1 cellular context compared by ENCODE assay signal in the genomic region with DNA sequence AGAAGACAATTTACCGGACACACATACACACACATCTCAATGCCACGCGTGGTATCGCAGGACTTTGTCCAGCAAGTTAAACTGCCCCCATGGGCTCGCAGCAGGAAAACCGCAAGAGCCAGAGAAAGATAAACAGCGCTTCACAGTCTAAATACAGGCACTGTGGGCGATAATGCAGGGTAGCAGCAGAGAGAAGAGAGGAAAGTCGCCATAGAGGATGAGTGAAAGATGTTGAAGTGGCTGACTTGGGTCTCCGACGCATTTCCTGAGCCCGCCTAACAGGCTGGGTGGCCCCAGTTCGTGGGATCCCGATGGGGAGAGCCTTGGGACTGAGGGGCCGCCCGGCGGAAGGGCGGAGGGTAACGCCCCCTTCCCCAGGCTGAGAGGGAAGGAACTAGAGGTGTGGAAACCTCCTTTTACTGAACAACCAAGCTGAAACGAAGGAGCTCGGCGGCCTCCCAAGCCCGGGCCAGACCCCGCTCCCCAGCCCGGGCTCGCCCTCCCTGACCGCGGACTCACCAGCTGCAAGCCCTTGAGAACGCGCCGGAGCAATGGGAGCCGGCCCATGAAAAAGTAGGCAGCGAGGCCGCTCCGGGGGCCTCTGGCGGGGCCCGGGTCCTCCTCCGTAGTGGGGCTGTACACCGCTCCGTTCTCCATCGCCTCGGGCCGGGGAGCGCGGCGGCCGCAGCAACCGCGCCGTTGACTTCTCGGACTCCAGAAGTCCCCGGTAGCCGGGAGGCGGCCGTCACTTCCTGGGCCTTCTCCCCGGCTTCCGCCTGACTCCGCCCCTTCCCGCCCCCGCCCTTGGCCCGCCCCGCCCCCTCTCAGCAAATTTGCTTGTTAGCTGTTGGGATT.
TF ChIP-seq lines count a peak whose summit lies in the region.

A gene with protein sequence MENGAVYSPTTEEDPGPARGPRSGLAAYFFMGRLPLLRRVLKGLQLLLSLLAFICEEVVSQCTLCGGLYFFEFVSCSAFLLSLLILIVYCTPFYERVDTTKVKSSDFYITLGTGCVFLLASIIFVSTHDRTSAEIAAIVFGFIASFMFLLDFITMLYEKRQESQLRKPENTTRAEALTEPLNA (minus strand): TSS at position 764 of the 855 bp plus-strand sequence. CDS start 107 bp downstream, at position 657.

TF ChIP-seq in K562, 482 proteins besides CTCF, POLR2A, EP300 and RAD21 (continued from another document and continues in another):
- TF ChIP-seq ILK (tag; IDR thresholded peaks at IDR 0.05; ENCODE audit: borderline replicate concordance, low read depth): no peak
- TF ChIP-seq CREB1 (IDR thresholded peaks at IDR 0.05): peak; percentile 34; the same call in 1 of the 2 replicates
- TF ChIP-seq CREB1 (CRISPR knock-in tag; IDR thresholded peaks at IDR 0.05): no peak
- TF ChIP-seq, protein P1, sequence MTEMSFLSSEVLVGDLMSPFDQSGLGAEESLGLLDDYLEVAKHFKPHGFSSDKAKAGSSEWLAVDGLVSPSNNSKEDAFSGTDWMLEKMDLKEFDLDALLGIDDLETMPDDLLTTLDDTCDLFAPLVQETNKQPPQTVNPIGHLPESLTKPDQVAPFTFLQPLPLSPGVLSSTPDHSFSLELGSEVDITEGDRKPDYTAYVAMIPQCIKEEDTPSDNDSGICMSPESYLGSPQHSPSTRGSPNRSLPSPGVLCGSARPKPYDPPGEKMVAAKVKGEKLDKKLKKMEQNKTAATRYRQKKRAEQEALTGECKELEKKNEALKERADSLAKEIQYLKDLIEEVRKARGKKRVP (CRISPR knock-in tag; IDR thresholded peaks at IDR 0.05): no peak
- TF ChIP-seq ZNF445 (CRISPR knock-in tag; IDR thresholded peaks at IDR 0.05; ENCODE audit: low read depth): no peak
- TF ChIP-seq, protein P2, sequence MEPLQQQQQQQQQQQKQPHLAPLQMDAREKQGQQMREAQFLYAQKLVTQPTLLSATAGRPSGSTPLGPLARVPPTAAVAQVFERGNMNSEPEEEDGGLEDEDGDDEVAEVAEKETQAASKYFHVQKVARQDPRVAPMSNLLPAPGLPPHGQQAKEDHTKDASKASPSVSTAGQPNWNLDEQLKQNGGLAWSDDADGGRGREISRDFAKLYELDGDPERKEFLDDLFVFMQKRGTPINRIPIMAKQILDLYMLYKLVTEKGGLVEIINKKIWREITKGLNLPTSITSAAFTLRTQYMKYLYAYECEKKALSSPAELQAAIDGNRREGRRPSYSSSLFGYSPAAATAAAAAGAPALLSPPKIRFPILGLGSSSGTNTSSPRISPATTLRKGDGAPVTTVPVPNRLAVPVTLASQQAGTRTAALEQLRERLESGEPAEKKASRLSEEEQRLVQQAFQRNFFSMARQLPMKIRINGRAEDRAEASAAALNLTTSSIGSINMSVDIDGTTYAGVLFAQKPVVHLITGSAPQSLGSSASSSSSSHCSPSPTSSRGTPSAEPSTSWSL (CRISPR knock-in tag; IDR thresholded peaks at IDR 0.05; ENCODE audit: borderline replicate concordance): no peak
- TF ChIP-seq JUND (IDR thresholded peaks at IDR 0.05; ENCODE audit: borderline replicate concordance, low read depth, low read length): 0 out of 2 replicates have a peak, but pooled peaks have one; percentile 22
- no peak; the same call in 2 of the 3 replicates for TF ChIP-seq JUND (tag; IDR thresholded peaks at IDR 0.05; ENCODE audit: borderline replicate concordance, low read depth, low read length)
- no peak for TF ChIP-seq MTF1 (CRISPR knock-in tag; IDR thresholded peaks at IDR 0.05; ENCODE audit: borderline replicate concordance)
- TF ChIP-seq ZNF121 (CRISPR knock-in tag; conservative IDR thresholded peaks at IDR 0.05): no peak
- peak; percentile 82 for TF ChIP-seq RNF2 (IDR thresholded peaks at IDR 0.05)
- TF ChIP-seq ILF3 (IDR thresholded peaks at IDR 0.05; ENCODE audit: borderline replicate concordance): no peak
- TF ChIP-seq, protein P3, sequence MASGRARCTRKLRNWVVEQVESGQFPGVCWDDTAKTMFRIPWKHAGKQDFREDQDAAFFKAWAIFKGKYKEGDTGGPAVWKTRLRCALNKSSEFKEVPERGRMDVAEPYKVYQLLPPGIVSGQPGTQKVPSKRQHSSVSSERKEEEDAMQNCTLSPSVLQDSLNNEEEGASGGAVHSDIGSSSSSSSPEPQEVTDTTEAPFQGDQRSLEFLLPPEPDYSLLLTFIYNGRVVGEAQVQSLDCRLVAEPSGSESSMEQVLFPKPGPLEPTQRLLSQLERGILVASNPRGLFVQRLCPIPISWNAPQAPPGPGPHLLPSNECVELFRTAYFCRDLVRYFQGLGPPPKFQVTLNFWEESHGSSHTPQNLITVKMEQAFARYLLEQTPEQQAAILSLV (tag; IDR thresholded peaks at IDR 0.05): no peak
- no peak for TF ChIP-seq SREBF2 (CRISPR knock-in tag; IDR thresholded peaks at IDR 0.05)
- peak; percentile 66; the same call in 1 of the 2 replicates for TF ChIP-seq NFIC (IDR thresholded peaks at IDR 0.05)
- TF ChIP-seq, protein P4, sequence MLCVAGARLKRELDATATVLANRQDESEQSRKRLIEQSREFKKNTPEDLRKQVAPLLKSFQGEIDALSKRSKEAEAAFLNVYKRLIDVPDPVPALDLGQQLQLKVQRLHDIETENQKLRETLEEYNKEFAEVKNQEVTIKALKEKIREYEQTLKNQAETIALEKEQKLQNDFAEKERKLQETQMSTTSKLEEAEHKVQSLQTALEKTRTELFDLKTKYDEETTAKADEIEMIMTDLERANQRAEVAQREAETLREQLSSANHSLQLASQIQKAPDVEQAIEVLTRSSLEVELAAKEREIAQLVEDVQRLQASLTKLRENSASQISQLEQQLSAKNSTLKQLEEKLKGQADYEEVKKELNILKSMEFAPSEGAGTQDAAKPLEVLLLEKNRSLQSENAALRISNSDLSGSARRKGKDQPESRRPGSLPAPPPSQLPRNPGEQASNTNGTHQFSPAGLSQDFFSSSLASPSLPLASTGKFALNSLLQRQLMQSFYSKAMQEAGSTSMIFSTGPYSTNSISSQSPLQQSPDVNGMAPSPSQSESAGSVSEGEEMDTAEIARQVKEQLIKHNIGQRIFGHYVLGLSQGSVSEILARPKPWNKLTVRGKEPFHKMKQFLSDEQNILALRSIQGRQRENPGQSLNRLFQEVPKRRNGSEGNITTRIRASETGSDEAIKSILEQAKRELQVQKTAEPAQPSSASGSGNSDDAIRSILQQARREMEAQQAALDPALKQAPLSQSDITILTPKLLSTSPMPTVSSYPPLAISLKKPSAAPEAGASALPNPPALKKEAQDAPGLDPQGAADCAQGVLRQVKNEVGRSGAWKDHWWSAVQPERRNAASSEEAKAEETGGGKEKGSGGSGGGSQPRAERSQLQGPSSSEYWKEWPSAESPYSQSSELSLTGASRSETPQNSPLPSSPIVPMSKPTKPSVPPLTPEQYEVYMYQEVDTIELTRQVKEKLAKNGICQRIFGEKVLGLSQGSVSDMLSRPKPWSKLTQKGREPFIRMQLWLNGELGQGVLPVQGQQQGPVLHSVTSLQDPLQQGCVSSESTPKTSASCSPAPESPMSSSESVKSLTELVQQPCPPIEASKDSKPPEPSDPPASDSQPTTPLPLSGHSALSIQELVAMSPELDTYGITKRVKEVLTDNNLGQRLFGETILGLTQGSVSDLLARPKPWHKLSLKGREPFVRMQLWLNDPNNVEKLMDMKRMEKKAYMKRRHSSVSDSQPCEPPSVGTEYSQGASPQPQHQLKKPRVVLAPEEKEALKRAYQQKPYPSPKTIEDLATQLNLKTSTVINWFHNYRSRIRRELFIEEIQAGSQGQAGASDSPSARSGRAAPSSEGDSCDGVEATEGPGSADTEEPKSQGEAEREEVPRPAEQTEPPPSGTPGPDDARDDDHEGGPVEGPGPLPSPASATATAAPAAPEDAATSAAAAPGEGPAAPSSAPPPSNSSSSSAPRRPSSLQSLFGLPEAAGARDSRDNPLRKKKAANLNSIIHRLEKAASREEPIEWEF (CRISPR knock-in tag; IDR thresholded peaks at IDR 0.05): no peak
- peak; percentile 71 for TF ChIP-seq CREM (IDR thresholded peaks at IDR 0.05; ENCODE audit: low read depth)
- TF ChIP-seq, protein P5, sequence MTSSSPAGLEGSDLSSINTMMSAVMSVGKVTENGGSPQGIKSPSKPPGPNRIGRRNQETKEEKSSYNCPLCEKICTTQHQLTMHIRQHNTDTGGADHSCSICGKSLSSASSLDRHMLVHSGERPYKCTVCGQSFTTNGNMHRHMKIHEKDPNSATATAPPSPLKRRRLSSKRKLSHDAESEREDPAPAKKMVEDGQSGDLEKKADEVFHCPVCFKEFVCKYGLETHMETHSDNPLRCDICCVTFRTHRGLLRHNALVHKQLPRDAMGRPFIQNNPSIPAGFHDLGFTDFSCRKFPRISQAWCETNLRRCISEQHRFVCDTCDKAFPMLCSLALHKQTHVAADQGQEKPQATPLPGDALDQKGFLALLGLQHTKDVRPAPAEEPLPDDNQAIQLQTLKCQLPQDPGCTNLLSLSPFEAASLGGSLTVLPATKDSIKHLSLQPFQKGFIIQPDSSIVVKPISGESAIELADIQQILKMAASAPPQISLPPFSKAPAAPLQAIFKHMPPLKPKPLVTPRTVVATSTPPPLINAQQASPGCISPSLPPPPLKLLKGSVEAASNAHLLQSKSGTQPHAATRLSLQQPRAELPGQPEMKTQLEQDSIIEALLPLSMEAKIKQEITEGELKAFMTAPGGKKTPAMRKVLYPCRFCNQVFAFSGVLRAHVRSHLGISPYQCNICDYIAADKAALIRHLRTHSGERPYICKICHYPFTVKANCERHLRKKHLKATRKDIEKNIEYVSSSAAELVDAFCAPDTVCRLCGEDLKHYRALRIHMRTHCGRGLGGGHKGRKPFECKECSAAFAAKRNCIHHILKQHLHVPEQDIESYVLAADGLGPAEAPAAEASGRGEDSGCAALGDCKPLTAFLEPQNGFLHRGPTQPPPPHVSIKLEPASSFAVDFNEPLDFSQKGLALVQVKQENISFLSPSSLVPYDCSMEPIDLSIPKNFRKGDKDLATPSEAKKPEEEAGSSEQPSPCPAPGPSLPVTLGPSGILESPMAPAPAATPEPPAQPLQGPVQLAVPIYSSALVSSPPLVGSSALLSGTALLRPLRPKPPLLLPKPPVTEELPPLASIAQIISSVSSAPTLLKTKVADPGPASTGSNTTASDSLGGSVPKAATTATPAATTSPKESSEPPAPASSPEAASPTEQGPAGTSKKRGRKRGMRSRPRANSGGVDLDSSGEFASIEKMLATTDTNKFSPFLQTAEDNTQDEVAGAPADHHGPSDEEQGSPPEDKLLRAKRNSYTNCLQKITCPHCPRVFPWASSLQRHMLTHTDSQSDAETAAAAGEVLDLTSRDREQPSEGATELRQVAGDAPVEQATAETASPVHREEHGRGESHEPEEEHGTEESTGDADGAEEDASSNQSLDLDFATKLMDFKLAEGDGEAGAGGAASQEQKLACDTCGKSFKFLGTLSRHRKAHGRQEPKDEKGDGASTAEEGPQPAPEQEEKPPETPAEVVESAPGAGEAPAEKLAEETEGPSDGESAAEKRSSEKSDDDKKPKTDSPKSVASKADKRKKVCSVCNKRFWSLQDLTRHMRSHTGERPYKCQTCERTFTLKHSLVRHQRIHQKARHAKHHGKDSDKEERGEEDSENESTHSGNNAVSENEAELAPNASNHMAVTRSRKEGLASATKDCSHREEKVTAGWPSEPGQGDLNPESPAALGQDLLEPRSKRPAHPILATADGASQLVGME (CRISPR knock-in tag; IDR thresholded peaks at IDR 0.05): no peak
- TF ChIP-seq NCOA1 (IDR thresholded peaks at IDR 0.05; ENCODE audit: low read depth): peak; percentile 70
- TF ChIP-seq SP1 (CRISPR knock-in tag; IDR thresholded peaks at IDR 0.05): 0 out of 2 replicates have a peak, but pooled peaks have one; percentile 43
- no peak for TF ChIP-seq E2F3 (CRISPR knock-in tag; IDR thresholded peaks at IDR 0.05)
- TF ChIP-seq COPS2 (conservative IDR thresholded peaks at IDR 0.05): no peak
- TF ChIP-seq ARNT (IDR thresholded peaks at IDR 0.05): peak; percentile 60 to 66; a peak in 2 of 4 replicates
- TF ChIP-seq ZNF316 (IDR thresholded peaks at IDR 0.05): no peak
- TF ChIP-seq, protein P6, sequence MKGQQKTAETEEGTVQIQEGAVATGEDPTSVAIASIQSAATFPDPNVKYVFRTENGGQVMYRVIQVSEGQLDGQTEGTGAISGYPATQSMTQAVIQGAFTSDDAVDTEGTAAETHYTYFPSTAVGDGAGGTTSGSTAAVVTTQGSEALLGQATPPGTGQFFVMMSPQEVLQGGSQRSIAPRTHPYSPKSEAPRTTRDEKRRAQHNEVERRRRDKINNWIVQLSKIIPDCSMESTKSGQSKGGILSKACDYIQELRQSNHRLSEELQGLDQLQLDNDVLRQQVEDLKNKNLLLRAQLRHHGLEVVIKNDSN (CRISPR knock-in tag; IDR thresholded peaks at IDR 0.05): no peak
- TF ChIP-seq ZNF184 (CRISPR knock-in tag; IDR thresholded peaks at IDR 0.05): no peak
- 0 out of 2 replicates have a peak, but pooled peaks have one; percentile 20 for TF ChIP-seq KLF1 (tag; IDR thresholded peaks at IDR 0.05)
- TF ChIP-seq CEBPB (tag; IDR thresholded peaks at IDR 0.05): no peak
- no peak for TF ChIP-seq FOS (IDR thresholded peaks at IDR 0.05; ENCODE audit: extremely low read depth, insufficient read length)
- TF ChIP-seq HEY1 (CRISPR knock-in tag; IDR thresholded peaks at IDR 0.05; ENCODE audit: borderline replicate concordance): no peak
- TF ChIP-seq, protein P7, sequence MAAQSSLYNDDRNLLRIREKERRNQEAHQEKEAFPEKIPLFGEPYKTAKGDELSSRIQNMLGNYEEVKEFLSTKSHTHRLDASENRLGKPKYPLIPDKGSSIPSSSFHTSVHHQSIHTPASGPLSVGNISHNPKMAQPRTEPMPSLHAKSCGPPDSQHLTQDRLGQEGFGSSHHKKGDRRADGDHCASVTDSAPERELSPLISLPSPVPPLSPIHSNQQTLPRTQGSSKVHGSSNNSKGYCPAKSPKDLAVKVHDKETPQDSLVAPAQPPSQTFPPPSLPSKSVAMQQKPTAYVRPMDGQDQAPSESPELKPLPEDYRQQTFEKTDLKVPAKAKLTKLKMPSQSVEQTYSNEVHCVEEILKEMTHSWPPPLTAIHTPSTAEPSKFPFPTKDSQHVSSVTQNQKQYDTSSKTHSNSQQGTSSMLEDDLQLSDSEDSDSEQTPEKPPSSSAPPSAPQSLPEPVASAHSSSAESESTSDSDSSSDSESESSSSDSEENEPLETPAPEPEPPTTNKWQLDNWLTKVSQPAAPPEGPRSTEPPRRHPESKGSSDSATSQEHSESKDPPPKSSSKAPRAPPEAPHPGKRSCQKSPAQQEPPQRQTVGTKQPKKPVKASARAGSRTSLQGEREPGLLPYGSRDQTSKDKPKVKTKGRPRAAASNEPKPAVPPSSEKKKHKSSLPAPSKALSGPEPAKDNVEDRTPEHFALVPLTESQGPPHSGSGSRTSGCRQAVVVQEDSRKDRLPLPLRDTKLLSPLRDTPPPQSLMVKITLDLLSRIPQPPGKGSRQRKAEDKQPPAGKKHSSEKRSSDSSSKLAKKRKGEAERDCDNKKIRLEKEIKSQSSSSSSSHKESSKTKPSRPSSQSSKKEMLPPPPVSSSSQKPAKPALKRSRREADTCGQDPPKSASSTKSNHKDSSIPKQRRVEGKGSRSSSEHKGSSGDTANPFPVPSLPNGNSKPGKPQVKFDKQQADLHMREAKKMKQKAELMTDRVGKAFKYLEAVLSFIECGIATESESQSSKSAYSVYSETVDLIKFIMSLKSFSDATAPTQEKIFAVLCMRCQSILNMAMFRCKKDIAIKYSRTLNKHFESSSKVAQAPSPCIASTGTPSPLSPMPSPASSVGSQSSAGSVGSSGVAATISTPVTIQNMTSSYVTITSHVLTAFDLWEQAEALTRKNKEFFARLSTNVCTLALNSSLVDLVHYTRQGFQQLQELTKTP (IDR thresholded peaks at IDR 0.05; ENCODE audit: low read depth in 1 of 2, partially characterized antibody in 2 of 2): peak in 1 of 2 experiments; percentile 52
- TF ChIP-seq RFX7 (CRISPR knock-in tag; IDR thresholded peaks at IDR 0.05): no peak
- TF ChIP-seq HDAC3 (IDR thresholded peaks at IDR 0.05; ENCODE audit: borderline replicate concordance, partially characterized antibody): no peak
